ENCODE assay signal across 2 cellular contexts in genomic region chr1:6294868-6295556, GRCh38.
TF ChIP-seq lines count a peak whose summit lies in the region.

No MANE protein-coding gene starts in this region.

TF ChIP-seq in K562, 482 proteins besides CTCF, POLR2A, EP300 and RAD21:
- TF ChIP-seq ZBTB33 (CRISPR knock-in tag; IDR thresholded peaks at IDR 0.05): peak; percentile 91
- no peak for TF ChIP-seq RNF219 (CRISPR knock-in tag; IDR thresholded peaks at IDR 0.05)
- peak; percentile 57; the same call in 1 of the 2 replicates for TF ChIP-seq CEBPB (tag; IDR thresholded peaks at IDR 0.05)

TF ChIP-seq in HEK293T, 16 proteins besides CTCF, POLR2A, EP300 and RAD21:
- no peak for TF ChIP-seq LEF1 (IDR thresholded peaks at IDR 0.05; ENCODE audit: borderline replicate concordance)
- no peak for TF ChIP-seq FOXA1 (IDR thresholded peaks at IDR 0.05)
- no peak for TF ChIP-seq ARNT (IDR thresholded peaks at IDR 0.05)
- TF ChIP-seq CTBP1 (IDR thresholded peaks at IDR 0.05; ENCODE audit: borderline replicate concordance): no peak
- no peak for TF ChIP-seq ZNF384 (IDR thresholded peaks at IDR 0.05)
- no peak for TF ChIP-seq SUZ12 (IDR thresholded peaks at IDR 0.05)
- TF ChIP-seq FOXK2 (IDR thresholded peaks at IDR 0.05): no peak
- no peak for TF ChIP-seq BHLHE40 (IDR thresholded peaks at IDR 0.05; ENCODE audit: borderline replicate concordance)
- TF ChIP-seq FOXM1 (IDR thresholded peaks at IDR 0.05; ENCODE audit: borderline replicate concordance): no peak
- TF ChIP-seq PKNOX1 (IDR thresholded peaks at IDR 0.05): no peak
- no peak for TF ChIP-seq TARDBP (IDR thresholded peaks at IDR 0.05)
- TF ChIP-seq HDGF (IDR thresholded peaks at IDR 0.05; ENCODE audit: borderline replicate concordance): no peak
